ENCODE assay signal across 1 cellular context in the genomic region with DNA sequence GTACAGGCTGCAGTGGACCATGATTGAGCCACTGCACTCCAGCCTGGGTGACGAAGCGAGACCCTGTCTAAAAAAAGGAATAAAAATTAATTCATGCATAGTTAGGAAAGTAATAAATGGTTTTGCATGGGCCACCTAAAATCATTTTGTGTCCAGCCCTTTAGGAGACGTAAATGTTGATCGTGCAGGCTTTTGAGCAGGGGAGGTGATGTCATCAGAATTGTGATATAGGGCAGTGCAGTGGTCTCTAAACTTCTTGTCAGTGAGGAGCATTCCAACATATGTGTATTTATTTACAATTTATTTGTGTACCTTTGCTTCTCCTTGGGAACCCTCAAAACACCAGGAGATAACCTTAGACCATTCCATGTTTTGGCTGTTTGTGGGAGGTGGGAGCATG.
A peak's percentile ranks its signal among the peaks of the same experiment; 100 is the strongest.
TF ChIP-seq lines count a peak whose summit lies in the region.

No MANE protein-coding gene starts in this region.

TF ChIP-seq in HepG2, 621 proteins besides CTCF, POLR2A, EP300 and RAD21:
- TF ChIP-seq ATF7 (IDR thresholded peaks at IDR 0.05) (peak; percentile 65), ATF7 (CRISPR knock-in tag; IDR thresholded peaks at IDR 0.05) (no peak), ZNF460 (CRISPR knock-in tag; IDR thresholded peaks at IDR 0.05; ENCODE audit: borderline replicate concordance) (no peak)
